In genomic region chr1:207738418-207738774, GRCh38 we compare ENCODE assay signal across 1 cellular context.
TF ChIP-seq lines count a peak whose summit lies in the region.
"Not testable (repeated sequence)": the region's sequence is repeated elsewhere in the genome, so short reads cannot be mapped to it uniquely, and the experiment has no call there.

No MANE protein-coding gene starts in this region.

TF ChIP-seq in HepG2, 621 proteins besides CTCF, POLR2A, EP300 and RAD21:
- not testable (repeated sequence) for TF ChIP-seq HNF1A (IDR thresholded peaks at IDR 0.05; ENCODE audit: low read depth)
- 0 out of 2 replicates have a peak, but pooled peaks have one; percentile 3 for TF ChIP-seq HNF1A (CRISPR knock-in tag; IDR thresholded peaks at IDR 0.05; ENCODE audit: borderline replicate concordance)
